In the genomic region with DNA sequence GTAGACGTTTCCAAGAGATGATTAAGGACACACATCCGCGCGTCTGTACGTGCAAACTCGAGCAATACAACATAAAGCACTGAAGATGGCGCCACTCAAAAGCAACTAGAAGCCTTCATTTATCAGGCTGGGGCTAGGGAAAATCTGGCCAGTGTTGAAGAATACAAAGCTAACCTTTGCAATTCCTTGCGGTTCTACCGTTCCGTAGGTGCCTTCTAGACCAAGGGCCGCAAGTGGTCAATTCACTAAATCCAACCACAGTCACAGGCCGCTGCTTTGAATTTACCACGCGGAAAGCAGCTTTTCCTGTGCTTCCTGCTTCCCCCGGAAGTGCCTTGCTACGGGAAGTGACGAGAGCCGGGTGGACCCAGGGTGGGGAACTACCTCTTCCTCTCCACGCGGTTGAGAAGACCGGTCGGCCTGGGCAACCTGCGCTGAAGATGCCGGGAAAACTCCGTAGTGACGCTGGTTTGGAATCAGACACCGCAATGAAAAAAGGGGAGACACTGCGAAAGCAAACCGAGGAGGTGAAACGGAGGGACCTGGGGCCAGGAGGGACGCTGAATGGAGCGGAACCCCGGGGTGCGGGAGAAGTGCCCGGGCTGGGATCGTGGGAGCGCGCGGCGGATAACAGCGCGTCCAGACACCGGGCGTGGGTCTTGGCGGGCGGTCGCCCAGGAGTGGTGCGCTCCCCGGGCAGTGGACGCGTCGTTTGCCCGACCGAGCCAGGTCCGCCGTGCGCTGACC, we compare ENCODE assay signal across 1 cellular context.
TF ChIP-seq lines count a peak whose summit lies in the region.

A gene (plus strand): TSS at position 385 of the 747 bp plus-strand sequence. CDS start 56 bp downstream, at position 441.

TF ChIP-seq in K562, 482 proteins besides CTCF, POLR2A, EP300 and RAD21 (continued from another document and continues in another):
- TF ChIP-seq, protein P1, sequence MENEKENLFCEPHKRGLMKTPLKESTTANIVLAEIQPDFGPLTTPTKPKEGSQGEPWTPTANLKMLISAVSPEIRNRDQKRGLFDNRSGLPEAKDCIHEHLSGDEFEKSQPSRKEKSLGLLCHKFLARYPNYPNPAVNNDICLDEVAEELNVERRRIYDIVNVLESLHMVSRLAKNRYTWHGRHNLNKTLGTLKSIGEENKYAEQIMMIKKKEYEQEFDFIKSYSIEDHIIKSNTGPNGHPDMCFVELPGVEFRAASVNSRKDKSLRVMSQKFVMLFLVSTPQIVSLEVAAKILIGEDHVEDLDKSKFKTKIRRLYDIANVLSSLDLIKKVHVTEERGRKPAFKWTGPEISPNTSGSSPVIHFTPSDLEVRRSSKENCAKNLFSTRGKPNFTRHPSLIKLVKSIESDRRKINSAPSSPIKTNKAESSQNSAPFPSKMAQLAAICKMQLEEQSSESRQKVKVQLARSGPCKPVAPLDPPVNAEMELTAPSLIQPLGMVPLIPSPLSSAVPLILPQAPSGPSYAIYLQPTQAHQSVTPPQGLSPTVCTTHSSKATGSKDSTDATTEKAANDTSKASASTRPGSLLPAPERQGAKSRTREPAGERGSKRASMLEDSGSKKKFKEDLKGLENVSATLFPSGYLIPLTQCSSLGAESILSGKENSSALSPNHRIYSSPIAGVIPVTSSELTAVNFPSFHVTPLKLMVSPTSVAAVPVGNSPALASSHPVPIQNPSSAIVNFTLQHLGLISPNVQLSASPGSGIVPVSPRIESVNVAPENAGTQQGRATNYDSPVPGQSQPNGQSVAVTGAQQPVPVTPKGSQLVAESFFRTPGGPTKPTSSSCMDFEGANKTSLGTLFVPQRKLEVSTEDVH (IDR thresholded peaks at IDR 0.05; ENCODE audit: low read depth, partially characterized antibody): peak; percentile 99
- TF ChIP-seq GABPA (tag; conservative IDR thresholded peaks at IDR 0.05; ENCODE audit: low read depth) (peak; percentile 99), STAG1 (CRISPR knock-in tag; IDR thresholded peaks at IDR 0.05; ENCODE audit: borderline replicate concordance) (peak; percentile 63), GTF2E2 (tag; IDR thresholded peaks at IDR 0.05) (peak; percentile 96), ETV6 (IDR thresholded peaks at IDR 0.05; ENCODE audit: borderline replicate concordance in 1 of 2, low read depth in 2 of 2, low read length in 1 of 2) (peak; percentile 86 to 95; a peak in 3 of 4 replicates), ETV6 (CRISPR knock-in tag; IDR thresholded peaks at IDR 0.05; ENCODE audit: borderline replicate concordance) (0 out of 2 replicates have a peak, but pooled peaks have one; percentile 74), PRPF4 (IDR thresholded peaks at IDR 0.05; ENCODE audit: insufficient read depth, low read depth, low read length, poor library complexity, severe bottlenecking) (peak; percentile 96), HNRNPH1 (optimal IDR thresholded peaks at IDR 0.05; ENCODE audit: low read depth, low read length) (no peak), NBN (IDR thresholded peaks at IDR 0.05; ENCODE audit: low read depth) (peak; percentile 87; the same call in 1 of the 2 replicates), SP1 (CRISPR knock-in tag; IDR thresholded peaks at IDR 0.05) (peak; percentile 78; the same call in 1 of the 2 replicates), CREB1 (IDR thresholded peaks at IDR 0.05) (peak; percentile 91), CREB1 (CRISPR knock-in tag; IDR thresholded peaks at IDR 0.05) (peak; percentile 88), ZNF224 (CRISPR knock-in tag; IDR thresholded peaks at IDR 0.05) (peak; percentile 52; the same call in 1 of the 2 replicates), KAT8 (IDR thresholded peaks at IDR 0.05; ENCODE audit: low read depth) (peak; percentile 88), HDAC1 (IDR thresholded peaks at IDR 0.05) (peak; percentile 98 to 100), ATF7 (IDR thresholded peaks at IDR 0.05) (peak; percentile 90), HDGF (IDR thresholded peaks at IDR 0.05) (no peak), ESRRB (CRISPR knock-in tag; IDR thresholded peaks at IDR 0.05; ENCODE audit: borderline replicate concordance) (no peak), RBM39 (optimal IDR thresholded peaks at IDR 0.05; ENCODE audit: low read depth, low read length) (no peak), FOXM1 (IDR thresholded peaks at IDR 0.05; ENCODE audit: low read depth) (0 out of 2 replicates have a peak, but pooled peaks have one; percentile 22), FOXM1 (CRISPR knock-in tag; IDR thresholded peaks at IDR 0.05; ENCODE audit: low read depth) (peak; percentile 94), ELF4 (CRISPR knock-in tag; IDR thresholded peaks at IDR 0.05) (peak; percentile 91), JUND (IDR thresholded peaks at IDR 0.05; ENCODE audit: borderline replicate concordance, low read depth, low read length) (peak; percentile 59), JUND (tag; IDR thresholded peaks at IDR 0.05; ENCODE audit: borderline replicate concordance, low read depth, low read length) (peak; percentile 73; the same call in 2 of the 3 replicates)
- TF ChIP-seq, protein P2, sequence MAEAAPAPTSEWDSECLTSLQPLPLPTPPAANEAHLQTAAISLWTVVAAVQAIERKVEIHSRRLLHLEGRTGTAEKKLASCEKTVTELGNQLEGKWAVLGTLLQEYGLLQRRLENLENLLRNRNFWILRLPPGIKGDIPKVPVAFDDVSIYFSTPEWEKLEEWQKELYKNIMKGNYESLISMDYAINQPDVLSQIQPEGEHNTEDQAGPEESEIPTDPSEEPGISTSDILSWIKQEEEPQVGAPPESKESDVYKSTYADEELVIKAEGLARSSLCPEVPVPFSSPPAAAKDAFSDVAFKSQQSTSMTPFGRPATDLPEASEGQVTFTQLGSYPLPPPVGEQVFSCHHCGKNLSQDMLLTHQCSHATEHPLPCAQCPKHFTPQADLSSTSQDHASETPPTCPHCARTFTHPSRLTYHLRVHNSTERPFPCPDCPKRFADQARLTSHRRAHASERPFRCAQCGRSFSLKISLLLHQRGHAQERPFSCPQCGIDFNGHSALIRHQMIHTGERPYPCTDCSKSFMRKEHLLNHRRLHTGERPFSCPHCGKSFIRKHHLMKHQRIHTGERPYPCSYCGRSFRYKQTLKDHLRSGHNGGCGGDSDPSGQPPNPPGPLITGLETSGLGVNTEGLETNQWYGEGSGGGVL (CRISPR knock-in tag; IDR thresholded peaks at IDR 0.05): no peak
- TF ChIP-seq, protein P3, sequence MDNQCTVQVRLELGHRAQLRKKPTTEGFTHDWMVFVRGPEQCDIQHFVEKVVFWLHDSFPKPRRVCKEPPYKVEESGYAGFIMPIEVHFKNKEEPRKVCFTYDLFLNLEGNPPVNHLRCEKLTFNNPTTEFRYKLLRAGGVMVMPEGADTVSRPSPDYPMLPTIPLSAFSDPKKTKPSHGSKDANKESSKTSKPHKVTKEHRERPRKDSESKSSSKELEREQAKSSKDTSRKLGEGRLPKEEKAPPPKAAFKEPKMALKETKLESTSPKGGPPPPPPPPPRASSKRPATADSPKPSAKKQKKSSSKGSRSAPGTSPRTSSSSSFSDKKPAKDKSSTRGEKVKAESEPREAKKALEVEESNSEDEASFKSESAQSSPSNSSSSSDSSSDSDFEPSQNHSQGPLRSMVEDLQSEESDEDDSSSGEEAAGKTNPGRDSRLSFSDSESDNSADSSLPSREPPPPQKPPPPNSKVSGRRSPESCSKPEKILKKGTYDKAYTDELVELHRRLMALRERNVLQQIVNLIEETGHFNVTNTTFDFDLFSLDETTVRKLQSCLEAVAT (IDR thresholded peaks at IDR 0.05): peak in 1 of 2 experiments; percentile 24; a peak in 1 of 4 replicates
- TF ChIP-seq, protein P4, sequence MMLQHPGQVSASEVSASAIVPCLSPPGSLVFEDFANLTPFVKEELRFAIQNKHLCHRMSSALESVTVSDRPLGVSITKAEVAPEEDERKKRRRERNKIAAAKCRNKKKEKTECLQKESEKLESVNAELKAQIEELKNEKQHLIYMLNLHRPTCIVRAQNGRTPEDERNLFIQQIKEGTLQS (IDR thresholded peaks at IDR 0.05): peak; percentile 10; the same call in 1 of the 2 replicates
- TF ChIP-seq, protein P4 (CRISPR knock-in tag; conservative IDR thresholded peaks at IDR 0.05): peak; percentile 74; the same call in 1 of the 2 replicates
- TF ChIP-seq, protein P5, sequence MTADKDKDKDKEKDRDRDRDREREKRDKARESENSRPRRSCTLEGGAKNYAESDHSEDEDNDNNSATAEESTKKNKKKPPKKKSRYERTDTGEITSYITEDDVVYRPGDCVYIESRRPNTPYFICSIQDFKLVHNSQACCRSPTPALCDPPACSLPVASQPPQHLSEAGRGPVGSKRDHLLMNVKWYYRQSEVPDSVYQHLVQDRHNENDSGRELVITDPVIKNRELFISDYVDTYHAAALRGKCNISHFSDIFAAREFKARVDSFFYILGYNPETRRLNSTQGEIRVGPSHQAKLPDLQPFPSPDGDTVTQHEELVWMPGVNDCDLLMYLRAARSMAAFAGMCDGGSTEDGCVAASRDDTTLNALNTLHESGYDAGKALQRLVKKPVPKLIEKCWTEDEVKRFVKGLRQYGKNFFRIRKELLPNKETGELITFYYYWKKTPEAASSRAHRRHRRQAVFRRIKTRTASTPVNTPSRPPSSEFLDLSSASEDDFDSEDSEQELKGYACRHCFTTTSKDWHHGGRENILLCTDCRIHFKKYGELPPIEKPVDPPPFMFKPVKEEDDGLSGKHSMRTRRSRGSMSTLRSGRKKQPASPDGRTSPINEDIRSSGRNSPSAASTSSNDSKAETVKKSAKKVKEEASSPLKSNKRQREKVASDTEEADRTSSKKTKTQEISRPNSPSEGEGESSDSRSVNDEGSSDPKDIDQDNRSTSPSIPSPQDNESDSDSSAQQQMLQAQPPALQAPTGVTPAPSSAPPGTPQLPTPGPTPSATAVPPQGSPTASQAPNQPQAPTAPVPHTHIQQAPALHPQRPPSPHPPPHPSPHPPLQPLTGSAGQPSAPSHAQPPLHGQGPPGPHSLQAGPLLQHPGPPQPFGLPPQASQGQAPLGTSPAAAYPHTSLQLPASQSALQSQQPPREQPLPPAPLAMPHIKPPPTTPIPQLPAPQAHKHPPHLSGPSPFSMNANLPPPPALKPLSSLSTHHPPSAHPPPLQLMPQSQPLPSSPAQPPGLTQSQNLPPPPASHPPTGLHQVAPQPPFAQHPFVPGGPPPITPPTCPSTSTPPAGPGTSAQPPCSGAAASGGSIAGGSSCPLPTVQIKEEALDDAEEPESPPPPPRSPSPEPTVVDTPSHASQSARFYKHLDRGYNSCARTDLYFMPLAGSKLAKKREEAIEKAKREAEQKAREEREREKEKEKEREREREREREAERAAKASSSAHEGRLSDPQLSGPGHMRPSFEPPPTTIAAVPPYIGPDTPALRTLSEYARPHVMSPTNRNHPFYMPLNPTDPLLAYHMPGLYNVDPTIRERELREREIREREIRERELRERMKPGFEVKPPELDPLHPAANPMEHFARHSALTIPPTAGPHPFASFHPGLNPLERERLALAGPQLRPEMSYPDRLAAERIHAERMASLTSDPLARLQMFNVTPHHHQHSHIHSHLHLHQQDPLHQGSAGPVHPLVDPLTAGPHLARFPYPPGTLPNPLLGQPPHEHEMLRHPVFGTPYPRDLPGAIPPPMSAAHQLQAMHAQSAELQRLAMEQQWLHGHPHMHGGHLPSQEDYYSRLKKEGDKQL (CRISPR knock-in tag; IDR thresholded peaks at IDR 0.05; ENCODE audit: borderline replicate concordance): no peak
- TF ChIP-seq, protein P6, sequence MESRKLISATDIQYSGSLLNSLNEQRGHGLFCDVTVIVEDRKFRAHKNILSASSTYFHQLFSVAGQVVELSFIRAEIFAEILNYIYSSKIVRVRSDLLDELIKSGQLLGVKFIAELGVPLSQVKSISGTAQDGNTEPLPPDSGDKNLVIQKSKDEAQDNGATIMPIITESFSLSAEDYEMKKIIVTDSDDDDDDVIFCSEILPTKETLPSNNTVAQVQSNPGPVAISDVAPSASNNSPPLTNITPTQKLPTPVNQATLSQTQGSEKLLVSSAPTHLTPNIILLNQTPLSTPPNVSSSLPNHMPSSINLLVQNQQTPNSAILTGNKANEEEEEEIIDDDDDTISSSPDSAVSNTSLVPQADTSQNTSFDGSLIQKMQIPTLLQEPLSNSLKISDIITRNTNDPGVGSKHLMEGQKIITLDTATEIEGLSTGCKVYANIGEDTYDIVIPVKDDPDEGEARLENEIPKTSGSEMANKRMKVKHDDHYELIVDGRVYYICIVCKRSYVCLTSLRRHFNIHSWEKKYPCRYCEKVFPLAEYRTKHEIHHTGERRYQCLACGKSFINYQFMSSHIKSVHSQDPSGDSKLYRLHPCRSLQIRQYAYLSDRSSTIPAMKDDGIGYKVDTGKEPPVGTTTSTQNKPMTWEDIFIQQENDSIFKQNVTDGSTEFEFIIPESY (CRISPR knock-in tag; IDR thresholded peaks at IDR 0.05): peak; percentile 68
- TF ChIP-seq, protein P7, sequence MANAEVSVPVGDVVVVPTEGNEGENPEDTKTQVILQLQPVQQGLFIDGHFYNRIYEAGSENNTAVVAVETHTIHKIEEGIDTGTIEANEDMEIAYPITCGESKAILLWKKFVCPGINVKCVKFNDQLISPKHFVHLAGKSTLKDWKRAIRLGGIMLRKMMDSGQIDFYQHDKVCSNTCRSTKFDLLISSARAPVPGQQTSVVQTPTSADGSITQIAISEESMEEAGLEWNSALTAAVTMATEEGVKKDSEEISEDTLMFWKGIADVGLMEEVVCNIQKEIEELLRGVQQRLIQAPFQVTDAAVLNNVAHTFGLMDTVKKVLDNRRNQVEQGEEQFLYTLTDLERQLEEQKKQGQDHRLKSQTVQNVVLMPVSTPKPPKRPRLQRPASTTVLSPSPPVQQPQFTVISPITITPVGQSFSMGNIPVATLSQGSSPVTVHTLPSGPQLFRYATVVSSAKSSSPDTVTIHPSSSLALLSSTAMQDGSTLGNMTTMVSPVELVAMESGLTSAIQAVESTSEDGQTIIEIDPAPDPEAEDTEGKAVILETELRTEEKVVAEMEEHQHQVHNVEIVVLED (CRISPR knock-in tag; IDR thresholded peaks at IDR 0.05): no peak
